In the genomic region with DNA sequence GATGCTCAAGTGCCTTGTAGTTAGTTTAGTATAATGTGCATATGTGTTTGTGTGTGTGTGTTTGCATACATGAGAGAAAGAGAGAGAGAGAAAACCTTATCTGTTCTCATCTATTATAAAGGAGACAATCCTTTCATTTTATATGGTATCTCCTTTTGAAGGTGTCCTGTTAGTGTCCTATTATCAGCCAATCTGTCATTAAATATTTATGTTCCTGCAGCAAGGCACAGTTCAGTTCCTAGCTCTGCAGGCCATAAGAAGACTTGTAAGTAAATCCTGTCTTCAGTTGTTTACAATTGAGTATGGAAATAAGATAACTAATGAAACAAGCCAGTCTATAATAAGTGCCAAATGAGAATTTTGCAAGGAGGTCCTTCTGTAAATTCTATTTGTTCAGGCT, we compare ENCODE assay signal across 24 cellular contexts.
"Had no signal": no experiment of that assay in that cellular context is flagged by ENCODE, and none has a peak within 500 bp of the region (broad histone marks: within the 10 kb centered on the region; RNA-seq: fewer than 3 reads in every experiment).

No MANE protein-coding gene starts in this region.

- H3K27ac Mint-ChIP-seq: activated B cell treated with CpG ODN at 0.5 μM for 24 hours; activated CD4-positive, alpha-beta memory T cell treated with anti-CD3 and anti-CD28 coated beads for 36 hours; activated naive CD8-positive, alpha-beta T cell treated with anti-CD3 and anti-CD28 coated beads for 36 hours; dendritic cell treated with granulocyte-macrophage colony-stimulating factor and Interleukin-4, amounts not matched to agents 40 ng/mL and 50 ng/mL, for 4 days; natural killer cell; stimulated activated effector memory CD8-positive, alpha-beta T cell treated with anti-CD3 and anti-CD28 coated beads, Interleukin-12 subunit alpha, Interleukin-12 subunit beta, amount 100 ng/mL, for 72 hours; stimulated activated naive CD8-positive, alpha-beta T cell treated with anti-CD3 and anti-CD28 coated beads, Interleukin-15, amount 100 ng/mL, for 72 hours; T-helper 1 cell treated with Interleukin-12 subunit alpha and Interleukin-12 subunit beta and Interleukin-4 antibody, amounts not matched to agents 30 μg/mL and 1 μg/mL, for 36 hours had no signal

- H3K4me3 ChIP-seq: body of pancreas, transverse colon had no signal

- H3K27ac ChIP-seq: body of pancreas, parathyroid adenoma, transverse colon had no signal

- H3K36me3 Mint-ChIP-seq: activated CD4-positive, alpha-beta memory T cell treated with anti-CD3 and anti-CD28 coated beads for 36 hours; activated naive CD8-positive, alpha-beta T cell treated with anti-CD3 and anti-CD28 coated beads for 36 hours; natural killer cell; stimulated activated effector memory CD8-positive, alpha-beta T cell treated with anti-CD3 and anti-CD28 coated beads, Interleukin-12 subunit alpha, Interleukin-12 subunit beta, amount 100 ng/mL, for 72 hours had no signal

- H3K4me1 ChIP-seq: body of pancreas, parathyroid adenoma had no signal

- FAIRE-seq: islet of Langerhans, urothelium cell line had no signal

- H3K4me1 Mint-ChIP-seq: activated B cell treated with CpG ODN at 0.5 μM for 24 hours; activated naive CD8-positive, alpha-beta T cell treated with anti-CD3 and anti-CD28 coated beads for 36 hours; natural killer cell; stimulated activated effector memory CD8-positive, alpha-beta T cell treated with anti-CD3 and anti-CD28 coated beads, Interleukin-12 subunit alpha, Interleukin-12 subunit beta, amount 100 ng/mL, for 72 hours; stimulated activated naive CD8-positive, alpha-beta T cell treated with anti-CD3 and anti-CD28 coated beads, Interleukin-15, amount 100 ng/mL, for 72 hours had no signal

- H2AFZ ChIP-seq: parathyroid adenoma had no signal

- H3K36me3 ChIP-seq: transverse colon had no signal

- H3K27me3 ChIP-seq: body of pancreas had no signal

- H3K9me3 ChIP-seq: body of pancreas, transverse colon had no signal

- H3K4me3 Mint-ChIP-seq: activated B cell treated with CpG ODN at 0.5 μM for 24 hours; activated CD4-positive, alpha-beta memory T cell treated with anti-CD3 and anti-CD28 coated beads for 36 hours; activated naive CD8-positive, alpha-beta T cell treated with anti-CD3 and anti-CD28 coated beads for 36 hours; dendritic cell treated with granulocyte-macrophage colony-stimulating factor and Interleukin-4, amounts not matched to agents 40 ng/mL and 50 ng/mL, for 4 days; natural killer cell; stimulated activated effector memory CD8-positive, alpha-beta T cell treated with anti-CD3 and anti-CD28 coated beads, Interleukin-12 subunit alpha, Interleukin-12 subunit beta, amount 100 ng/mL, for 72 hours; stimulated activated naive CD8-positive, alpha-beta T cell treated with anti-CD3 and anti-CD28 coated beads, Interleukin-15, amount 100 ng/mL, for 72 hours; T-helper 1 cell treated with Interleukin-12 subunit alpha and Interleukin-12 subunit beta and Interleukin-4 antibody, amounts not matched to agents 30 μg/mL and 1 μg/mL, for 36 hours had no signal

- H3K9me3 Mint-ChIP-seq: activated B cell treated with CpG ODN at 0.5 μM for 24 hours; activated CD4-positive, alpha-beta memory T cell treated with anti-CD3 and anti-CD28 coated beads for 36 hours; activated naive CD8-positive, alpha-beta T cell treated with anti-CD3 and anti-CD28 coated beads for 36 hours; dendritic cell treated with granulocyte-macrophage colony-stimulating factor and Interleukin-4, amounts not matched to agents 40 ng/mL and 50 ng/mL, for 4 days; natural killer cell; stimulated activated effector memory CD8-positive, alpha-beta T cell treated with anti-CD3 and anti-CD28 coated beads, Interleukin-12 subunit alpha, Interleukin-12 subunit beta, amount 100 ng/mL, for 72 hours; stimulated activated naive CD8-positive, alpha-beta T cell treated with anti-CD3 and anti-CD28 coated beads, Interleukin-15, amount 100 ng/mL, for 72 hours; T-helper 1 cell treated with Interleukin-12 subunit alpha and Interleukin-12 subunit beta and Interleukin-4 antibody, amounts not matched to agents 30 μg/mL and 1 μg/mL, for 36 hours had no signal

- ATAC-seq: body of pancreas; natural killer cell; stimulated activated effector memory CD8-positive, alpha-beta T cell treated with anti-CD3 and anti-CD28 coated beads, Interleukin-12 subunit alpha, Interleukin-12 subunit beta, amount 100 ng/mL, for 72 hours; stimulated activated naive CD8-positive, alpha-beta T cell treated with anti-CD3 and anti-CD28 coated beads, Interleukin-15, amount 100 ng/mL, for 72 hours had no signal

- H3K79me2 ChIP-seq: parathyroid adenoma had no signal

- H3K9ac ChIP-seq: parathyroid adenoma had no signal

- DNase-seq: activated B cell treated with CpG ODN at 0.5 μM for 24 hours; activated CD4-positive, alpha-beta memory T cell treated with anti-CD3 and anti-CD28 coated beads for 36 hours; activated CD4-positive, alpha-beta T cell treated with anti-CD3 and anti-CD28 coated beads for 4 hours; activated naive CD4-positive, alpha-beta T cell treated with Interleukin-2 at 50 U/mL for 16 hours; activated naive CD8-positive, alpha-beta T cell treated with anti-CD3 and anti-CD28 coated beads for 36 hours; activated T-cell treated with anti-CD3 and anti-CD28 coated beads, Interleukin-2, amount 50 U/mL, for 48 hours; amniotic stem cell; body of pancreas; effector CD4-positive, alpha-beta T cell; erythroblast; left ventricle myocardium superior; midbrain; natural killer cell; right cardiac atrium; stimulated activated CD4-positive, alpha-beta T cell treated with anti-CD3 and anti-CD28 coated beads, Interleukin-12 subunit alpha, Interleukin-12 subunit beta, amount 100 ng/mL, for 4 hours; stimulated activated naive CD8-positive, alpha-beta T cell treated with anti-CD3 and anti-CD28 coated beads, Interleukin-15, amount 100 ng/mL, for 72 hours; T1000; transverse colon had no signal
